Comparison of ENCODE assay signal across 2 cellular contexts in the genomic region with DNA sequence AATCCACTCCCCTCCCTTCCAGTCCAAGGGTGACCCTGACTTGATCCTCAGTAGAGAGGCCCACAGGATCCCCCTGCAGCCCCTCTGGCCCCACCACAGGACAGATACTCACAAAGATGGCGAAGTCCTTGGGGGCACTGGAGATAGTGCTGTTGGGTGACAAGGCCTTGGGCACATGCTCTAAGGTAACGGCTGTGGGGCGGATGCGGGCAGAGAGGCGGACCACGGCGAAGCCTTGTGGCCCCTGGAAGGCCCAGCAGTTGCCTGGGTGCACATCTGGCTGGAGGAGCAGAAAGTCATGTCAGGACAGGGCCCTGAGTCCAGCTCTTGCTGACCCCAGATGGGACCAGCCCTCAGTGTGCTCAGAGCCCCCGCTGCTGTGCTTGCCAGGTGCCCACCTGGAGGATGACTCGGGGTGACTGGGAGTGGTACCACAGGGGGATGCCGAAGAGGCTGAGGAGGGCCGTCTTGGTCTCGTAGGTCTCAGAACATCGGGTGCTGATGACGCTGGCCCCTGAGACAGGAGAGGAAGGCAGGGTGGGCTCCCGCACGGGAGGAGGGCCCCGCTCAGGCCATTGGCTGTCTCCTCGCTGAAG.
TF ChIP-seq lines count a peak whose summit lies in the region.

No MANE protein-coding gene starts in this region.

TF ChIP-seq in GM23338, 12 proteins besides CTCF, POLR2A, EP300 and RAD21:
- TF ChIP-seq JUNB (IDR thresholded peaks at IDR 0.05; ENCODE audit: unreplicated experiment): no peak

TF ChIP-seq in K562, 482 proteins besides CTCF, POLR2A, EP300 and RAD21:
- no peak for TF ChIP-seq ZFP30 (CRISPR knock-in tag; IDR thresholded peaks at IDR 0.05; ENCODE audit: borderline replicate concordance)
- TF ChIP-seq POLR2G (IDR thresholded peaks at IDR 0.05; ENCODE audit: low read depth, low read length): 0 out of 2 replicates have a peak, but pooled peaks have one; percentile 15
